ENCODE assay signal across 25 cellular contexts in the genomic region with DNA sequence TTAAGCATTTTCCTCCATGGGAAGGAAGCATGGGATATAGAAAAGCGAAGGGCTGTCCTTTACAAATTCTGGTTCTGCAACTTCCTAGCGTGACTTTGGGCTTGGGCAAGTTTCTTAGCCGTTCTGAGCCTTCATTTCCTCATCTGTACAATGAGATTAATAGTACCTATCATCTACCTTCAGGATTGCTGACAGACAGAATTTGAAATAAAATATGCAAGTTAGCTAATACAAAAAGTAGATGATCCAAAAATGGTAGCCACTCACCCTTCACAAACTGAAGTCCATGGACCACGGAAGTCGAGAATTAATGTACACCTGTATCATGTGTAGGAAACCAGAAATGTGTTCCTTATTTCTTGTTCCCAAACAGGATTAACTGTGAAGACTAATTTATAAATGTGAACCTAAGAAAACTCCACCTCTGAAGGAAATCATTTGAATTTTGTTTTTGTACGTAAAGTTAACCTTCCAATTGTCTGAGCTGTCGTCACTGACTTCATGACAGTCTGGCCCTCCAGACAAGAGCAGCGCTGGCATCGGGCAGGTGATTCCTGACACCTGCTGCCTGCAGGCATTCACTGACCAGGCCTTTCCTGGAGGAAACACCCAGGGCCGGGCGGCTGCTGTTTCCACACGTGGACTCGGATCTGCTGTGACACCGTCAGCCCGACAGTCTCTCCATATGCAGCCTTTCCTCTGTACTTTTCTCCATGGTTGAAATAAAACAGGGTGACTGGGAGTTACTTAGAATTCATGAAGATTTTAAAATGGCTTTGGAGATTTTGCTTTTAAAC.
A peak's percentile ranks its signal among the peaks of the same experiment; 100 is the strongest.
DNase-seq lines count a peak whose midpoint lies in the region; ATAC-seq, FAIRE-seq and TF ChIP-seq lines count a peak whose summit lies in the region.
"Had no signal": no experiment of that assay in that cellular context is flagged by ENCODE, and none has a peak within 500 bp of the region (broad histone marks: within the 10 kb centered on the region; RNA-seq: fewer than 3 reads in every experiment).

No MANE protein-coding gene starts in this region.

- DNase-seq in activated T-cell treated with anti-CD3 and anti-CD28 coated beads, Interleukin-2, amount 50 U/mL, for 24 hours: no peak
- no peak for DNase-seq in activated T-cell treated with anti-CD3 and anti-CD28 coated beads, Interleukin-2, amount 50 U/mL, for 4 hours
- DNase-seq in SK-N-MC (ENCODE audit: low read depth, low spot score): no peak
- DNase-seq in endothelial cell of umbilical vein (ENCODE audit: low read depth, low spot score): no peak
- DNase-seq in sigmoid colon: peak; percentile 61
- no peak for DNase-seq in dermis blood vessel endothelial cell
- no peak for DNase-seq in foreskin fibroblast
- DNase-seq: 8988T; activated CD4-positive, alpha-beta T cell treated with anti-CD3 and anti-CD28 coated beads, Interleukin-2, amount 10 ng/mL, durations not matched to agents 7 days and 5 days; activated CD8-positive, alpha-beta memory T cell treated with anti-CD3 and anti-CD28 coated beads, Interleukin-2, amount 50 U/mL, for 48 hours; DMS79; effector memory CD4-positive, alpha-beta T cell; HCEC 1CT; KG1; NCI-H1048; NCI-H2081; NCI-H69; transverse colon had no signal

- peak overlapping the region; percentile 76 for H3K27ac Mint-ChIP-seq in activated T-cell treated with anti-CD3 and anti-CD28 coated beads, Interleukin-2, amount 50 U/mL, for 24 hours

- TF ChIP-seq EP300 in sigmoid colon (IDR thresholded peaks at IDR 0.05): no peak

- H3K4me1 ChIP-seq in endothelial cell of umbilical vein (ENCODE audit: control insufficient read depth, extremely low read depth, insufficient read depth, low read length) (no peaks in the 10 kb centered on the region), sigmoid colon (peaks cover 0 to 3% (median 0%) of the 10 kb centered on the region in 4 donors)
- H3K4me1 ChIP-seq: pancreas, transverse colon had no signal

- POLR2A ChIA-PET in endothelial cell of umbilical vein (lab: Charles Lee): no interaction called here

- no peak for TF ChIP-seq CTCF in endothelial cell of umbilical vein (IDR thresholded peaks at IDR 0.05; ENCODE audit: extremely low read depth in 1 of 2, insufficient read depth in 1 of 2, low read depth in 1 of 2, low read length in 2 of 2)
- no peak for TF ChIP-seq CTCF in sigmoid colon (IDR thresholded peaks at IDR 0.05)
- no peak for TF ChIP-seq CTCF in foreskin fibroblast (IDR thresholded peaks at IDR 0.05; ENCODE audit: low read depth, low read length)

- dilution Hi-C loops in endothelial cell of umbilical vein (cut with MboI; ENCODE audit: extremely low pct_ligation_motif_present, low sequenced_read_pairs): no loop called here

- peaks cover 96% of the 10 kb centered on the region for H3K36me3 Mint-ChIP-seq in activated T-cell treated with anti-CD3 and anti-CD28 coated beads, Interleukin-2, amount 50 U/mL, for 24 hours (ENCODE audit: low read depth)
- peaks cover 29% of the 10 kb centered on the region for H3K36me3 Mint-ChIP-seq in activated T-cell treated with anti-CD3 and anti-CD28 coated beads, Interleukin-2, amount 50 U/mL, for 4 hours (ENCODE audit: insufficient read depth)
- H3K36me3 Mint-ChIP-seq: activated naive CD4-positive, alpha-beta T cell treated with anti-CD3 and anti-CD28 coated beads, Interleukin-2, amount 50 U/mL, for 72 hours had no signal

- no peaks in the 10 kb centered on the region for H3K9me1 ChIP-seq in endothelial cell of umbilical vein (replicated peaks; ENCODE audit: control insufficient read depth, extremely low read depth, insufficient read depth, low read length)

- intact Hi-C loops in endothelial cell of umbilical vein (cut with micrococcal nuclease): no loop called here
- intact Hi-C loops in sigmoid colon (cut with DNase I): no loop called here

- no peak overlapping the region for H3K4me2 ChIP-seq in endothelial cell of umbilical vein (ENCODE audit: insufficient read depth, low read length)

- H3K27me3 Mint-ChIP-seq in activated T-cell treated with anti-CD3 and anti-CD28 coated beads, Interleukin-2, amount 50 U/mL, for 24 hours: no peaks in the 10 kb centered on the region
- H3K27me3 Mint-ChIP-seq in activated T-cell treated with anti-CD3 and anti-CD28 coated beads, Interleukin-2, amount 50 U/mL, for 4 hours (ENCODE audit: low read depth): no peaks in the 10 kb centered on the region
- H3K27me3 Mint-ChIP-seq: activated CD4-positive, alpha-beta T cell treated with anti-CD3 and anti-CD28 coated beads, Interleukin-2, amount 10 ng/mL, durations not matched to agents 7 days and 5 days had no signal

- WGBS in sigmoid colon, 2 donors: 87 to 91% methylated on average over 15 of the region's 15 CpGs

- CTCF ChIA-PET in endothelial cell of umbilical vein (lab: Charles Lee): interaction anchor here (1.6 kb wide), 1 partner anchor 225 kb away, joined by 5 read pairs; no protein-coding TSS in a partner anchor

- H3K9me3 Mint-ChIP-seq in activated T-cell treated with anti-CD3 and anti-CD28 coated beads, Interleukin-2, amount 50 U/mL, for 24 hours: no peaks in the 10 kb centered on the region
- H3K9me3 Mint-ChIP-seq in activated T-cell treated with anti-CD3 and anti-CD28 coated beads, Interleukin-2, amount 50 U/mL, for 4 hours: no peaks in the 10 kb centered on the region
- H3K9me3 Mint-ChIP-seq: activated CD4-positive, alpha-beta T cell treated with anti-CD3 and anti-CD28 coated beads, Interleukin-2, amount 10 ng/mL, durations not matched to agents 7 days and 5 days; activated naive CD4-positive, alpha-beta T cell treated with anti-CD3 and anti-CD28 coated beads, Interleukin-2, amount 50 U/mL, for 72 hours had no signal

- H4K20me1 ChIP-seq in endothelial cell of umbilical vein (replicated peaks; ENCODE audit: control insufficient read depth, extremely low read depth, insufficient read depth, low read length): no peaks in the 10 kb centered on the region

- no peak for FAIRE-seq in endothelial cell of umbilical vein (lab: Jason Lieb, UNC)
- FAIRE-seq: GM19239, pancreas had no signal

- H2AFZ ChIP-seq in endothelial cell of umbilical vein (ENCODE audit: low read depth, low read length): no peak overlapping the region

- no peak overlapping the region for H3K4me3 ChIP-seq in SK-N-MC
- no peak overlapping the region for H3K4me3 ChIP-seq in endothelial cell of umbilical vein (replicated peaks in 1 of 3; ENCODE audit: insufficient read depth in 1 of 3, low read depth in 1 of 3, low read length in 3 of 3)
- H3K4me3 ChIP-seq in sigmoid colon: no peak overlapping the region
- H3K4me3 ChIP-seq in foreskin fibroblast (ENCODE audit: low read depth in 1 of 2, low read length in 2 of 2): no peak overlapping the region
- H3K4me3 ChIP-seq: cardiac muscle cell, pancreas, skin epidermis, transverse colon had no signal

- H3K36me3 ChIP-seq in SK-N-MC (ENCODE audit: insufficient read depth, low read length) (peaks cover 70% of the 10 kb centered on the region), endothelial cell of umbilical vein (ENCODE audit: control insufficient read depth in 2 of 2, extremely low read depth in 1 of 2, insufficient read depth in 2 of 2, low read length in 2 of 2) (peaks cover 7 to 53% of the 10 kb centered on the region in 2 experiments), sigmoid colon (peaks cover 4 to 100% (median 61%) of the 10 kb centered on the region in 4 donors)

- H3K9me3 ChIP-seq in SK-N-MC (ENCODE audit: low read depth, low read length) (no peaks in the 10 kb centered on the region), endothelial cell of umbilical vein (replicated peaks; ENCODE audit: control insufficient read depth, insufficient read depth, low read length) (no peaks in the 10 kb centered on the region), sigmoid colon (no peaks in the 10 kb centered on the region)
- H3K9me3 ChIP-seq: pancreas, transverse colon had no signal

- peaks cover under 1% of the 10 kb centered on the region for H3K4me1 Mint-ChIP-seq in activated T-cell treated with anti-CD3 and anti-CD28 coated beads, Interleukin-2, amount 50 U/mL, for 24 hours (ENCODE audit: low read depth)
- H3K4me1 Mint-ChIP-seq in activated T-cell treated with anti-CD3 and anti-CD28 coated beads, Interleukin-2, amount 50 U/mL, for 4 hours (ENCODE audit: low read depth): peaks cover under 1% of the 10 kb centered on the region

- H3K9ac ChIP-seq in SK-N-MC (ENCODE audit: insufficient read length) (no peak overlapping the region), endothelial cell of umbilical vein (replicated peaks; ENCODE audit: extremely low read depth, insufficient read depth, low read length) (no peak overlapping the region)

- TSS peak; percentile 10 for BruUV-seq in endothelial cell of umbilical vein (replicated peaks; lab: Mats Ljungman, UMichigan)

- ATAC-seq in activated T-cell treated with anti-CD3 and anti-CD28 coated beads, Interleukin-2, amount 50 U/mL, for 4 hours: no peak
- ATAC-seq in GM18498 (IDR thresholded peaks at IDR 0.05; ENCODE audit: unreplicated experiment): no peak
- ATAC-seq: activated naive CD4-positive, alpha-beta T cell treated with anti-CD3 and anti-CD28 coated beads, Interleukin-2, amount 50 U/mL, for 72 hours; pancreas had no signal

- H3K27me3 ChIP-seq in endothelial cell of umbilical vein (ENCODE audit: control insufficient read depth in 2 of 2, insufficient read depth in 2 of 2, low read length in 2 of 2): no peaks in the 10 kb centered on the region
- H3K27me3 ChIP-seq in sigmoid colon: no peaks in the 10 kb centered on the region
- H3K27me3 ChIP-seq: cardiac muscle cell, pancreas, transverse colon had no signal

- no peak overlapping the region for H3K4me3 Mint-ChIP-seq in activated T-cell treated with anti-CD3 and anti-CD28 coated beads, Interleukin-2, amount 50 U/mL, for 24 hours
- no peak overlapping the region for H3K4me3 Mint-ChIP-seq in activated T-cell treated with anti-CD3 and anti-CD28 coated beads, Interleukin-2, amount 50 U/mL, for 4 hours
- H3K4me3 Mint-ChIP-seq: activated CD4-positive, alpha-beta T cell treated with anti-CD3 and anti-CD28 coated beads, Interleukin-2, amount 10 ng/mL, durations not matched to agents 7 days and 5 days had no signal

- peak overlapping the region; percentile 25; the same call in 1 of the 2 replicates for H3K27ac ChIP-seq in SK-N-MC
- H3K27ac ChIP-seq in endothelial cell of umbilical vein (ENCODE audit: insufficient read depth, low read depth, low read length): no peak overlapping the region
- no peak overlapping the region for H3K27ac ChIP-seq in sigmoid colon
- H3K27ac ChIP-seq: C4-2B, cardiac muscle cell, pancreas, skin epidermis, transverse colon had no signal

- TF ChIP-seq POLR2A in endothelial cell of umbilical vein (IDR thresholded peaks at IDR 0.05; ENCODE audit: low read depth, low read length) (no peak), sigmoid colon (IDR thresholded peaks at IDR 0.05) (no peak)

- peaks cover 23% of the 10 kb centered on the region for H3K79me2 ChIP-seq in endothelial cell of umbilical vein (ENCODE audit: control insufficient read depth, insufficient read depth, low read length)

TF ChIP-seq in endothelial cell of umbilical vein, 7 proteins besides CTCF, POLR2A, EP300 and RAD21 (continues in another document):
- TF ChIP-seq EZH2 (IDR thresholded peaks at IDR 0.05; ENCODE audit: borderline replicate concordance, low read depth, low read length, severe bottlenecking) (no peak), FOS (IDR thresholded peaks at IDR 0.05; ENCODE audit: borderline replicate concordance, insufficient read depth, low read length) (no peak), JUN (IDR thresholded peaks at IDR 0.05; ENCODE audit: borderline replicate concordance, insufficient read depth, insufficient read length, low read depth) (no peak)
